Comparison of ENCODE assay signal across 10 cellular contexts in genomic region chr6:170286246-170286933, GRCh38. TPM values are rescaled to one million over a fixed set of nuclear protein-coding genes. Genes with fewer than 3 reads are reported as not detected.
DNase-seq lines count a peak whose midpoint lies in the region; ATAC-seq and TF ChIP-seq lines count a peak whose summit lies in the region.
"Had no signal": no experiment of that assay in that cellular context is flagged by ENCODE, and none has a peak within 500 bp of the region (broad histone marks: within the 10 kb centered on the region; RNA-seq: fewer than 3 reads in every experiment).

No MANE protein-coding gene starts in this region.

- H3K79me2 ChIP-seq in mesendoderm (ENCODE audit: control insufficient read depth, insufficient read depth, low read length): no peaks in the 10 kb centered on the region

- H3K79me1 ChIP-seq in mesendoderm (ENCODE audit: low read length): no peaks in the 10 kb centered on the region

- DNase-seq in NCI-H345 (lab: John Stamatoyannopoulos, UW) (peak; percentile 41), NCI-H345 treated with DMSO at 0.1 percent for 48 hours (lab: John Stamatoyannopoulos, UW; ENCODE audit: unreplicated experiment) (no peak), colonic mucosa (peak; percentile 60), mesendoderm (peak; percentile 70), upper lobe of right lung (peak; percentile 65), GM19238 (ENCODE audit: insufficient read length, low spot score) (no peak), RKO (ENCODE audit: low spot score) (no peak)
- DNase-seq: HCEC 1CT; stimulated activated CD4-positive, alpha-beta T cell treated with anti-CD3 and anti-CD28 coated beads, Interleukin-4, amount 100 ng/mL, for 1 hour had no signal

- H3K4me3 ChIP-seq in colonic mucosa (no peak overlapping the region), mesendoderm (ENCODE audit: low read length) (no peak overlapping the region), upper lobe of right lung (no peak overlapping the region)

- no peak overlapping the region for H3K4ac ChIP-seq in mesendoderm (ENCODE audit: low read depth, low read length)

- TF ChIP-seq CTCF in colonic mucosa (IDR thresholded peaks at IDR 0.05) (no peak), upper lobe of right lung (IDR thresholded peaks at IDR 0.05) (no peak)

- H3K4me1 ChIP-seq in colonic mucosa (peaks cover 4% of the 10 kb centered on the region), mesendoderm (ENCODE audit: control insufficient read depth, low read depth, low read length) (no peaks in the 10 kb centered on the region), upper lobe of right lung (peaks cover 31% of the 10 kb centered on the region)

- intact Hi-C loops in colonic mucosa (cut with DNase I): no loop called here
- intact Hi-C loops in upper lobe of right lung (cut with DNase I): no loop called here

- ATAC-seq in upper lobe of right lung (peak; percentile 10), HG03045 (IDR thresholded peaks at IDR 0.05; ENCODE audit: unreplicated experiment) (no peak)

- no peak overlapping the region for H4K5ac ChIP-seq in mesendoderm (ENCODE audit: low read length)

- H3K9ac ChIP-seq in colonic mucosa (ENCODE audit: low read depth in 2 of 2, low read length in 2 of 2) (peak overlapping the region in 1 of 2 donors; percentile 62), mesendoderm (ENCODE audit: low read length) (no peak overlapping the region)

- no peak overlapping the region for H2BK120ac ChIP-seq in mesendoderm (ENCODE audit: low read depth, low read length)

- H3K36me3 ChIP-seq in colonic mucosa (no peaks in the 10 kb centered on the region), mesendoderm (ENCODE audit: control insufficient read depth, insufficient read depth, low read length) (no peaks in the 10 kb centered on the region), upper lobe of right lung (peaks cover 26% of the 10 kb centered on the region)

- H3K4me2 ChIP-seq in mesendoderm (ENCODE audit: low read length): no peak overlapping the region

- H3K27ac ChIP-seq in colonic mucosa (no peak overlapping the region), mesendoderm (ENCODE audit: low read depth, low read length) (no peak overlapping the region), upper lobe of right lung (no peak overlapping the region)

- H2BK15ac ChIP-seq in mesendoderm (replicated peaks; ENCODE audit: low read depth): no peak overlapping the region

- H4K8ac ChIP-seq in mesendoderm (ENCODE audit: low read depth, low read length): no peak overlapping the region

- WGBS in mesendoderm (ENCODE audit: extremely low coverage, insufficient coverage, low lambda C conversion rate): no CpG with 5 or more reads among the region's 26 CpGs

- H2BK5ac ChIP-seq in mesendoderm (ENCODE audit: low read length): no peak overlapping the region

- H3K27me3 ChIP-seq in colonic mucosa (peaks cover 36% of the 10 kb centered on the region), mesendoderm (ENCODE audit: insufficient read depth, low read length, poor library complexity) (peaks cover 39% of the 10 kb centered on the region), upper lobe of right lung (peaks cover 34% of the 10 kb centered on the region)

- H3K9me3 ChIP-seq in colonic mucosa (no peaks in the 10 kb centered on the region), upper lobe of right lung (no peaks in the 10 kb centered on the region)

- H3K23ac ChIP-seq in mesendoderm (ENCODE audit: low read length): no peak overlapping the region

- H2AK5ac ChIP-seq in mesendoderm (ENCODE audit: low read length): no peak overlapping the region

- no peak overlapping the region for H3K56ac ChIP-seq in mesendoderm (ENCODE audit: low read length)

- H3K18ac ChIP-seq in mesendoderm (ENCODE audit: low read length): no peak overlapping the region

RNA-seq across cellular contexts. Expression of gene DLL1, which starts 4.5 kb away (rescaled TPM):
- total RNA-seq in colonic mucosa (10 to 100 TPM; 16.1 to 26.8 TPM), upper lobe of right lung (14.6 TPM)
- 0.15 TPM for polyA plus RNA-seq in mesendoderm (2013, experiment 1 of 2)
- polyA plus RNA-seq in mesendoderm (2013, experiment 2 of 2): 0.11 TPM

RNA-seq across cellular contexts. Expression of gene FAM120B, which starts 20.2 kb away (rescaled TPM):
- total RNA-seq in colonic mucosa (10 to 100 TPM; 25.1 to 28.5 TPM), upper lobe of right lung (26.1 TPM)
- polyA plus RNA-seq in mesendoderm (2013, experiment 1 of 2): 9.2 TPM
- polyA plus RNA-seq in mesendoderm (2013, experiment 2 of 2): 9.0 TPM

Comparison
In these comparisons a context has a peak if more than half of its experiments do, and no peak if none do; other contexts are left out.
1. DNase-seq: peak in NCI-H345 (single experiment), colonic mucosa (single experiment), mesendoderm (single experiment) and upper lobe of right lung (single experiment); none in NCI-H345 treated with DMSO at 0.1 percent for 48 hours (single experiment), GM19238 (single experiment) and RKO (single experiment).